ENCODE assay signal across 8 cellular contexts in the genomic region with DNA sequence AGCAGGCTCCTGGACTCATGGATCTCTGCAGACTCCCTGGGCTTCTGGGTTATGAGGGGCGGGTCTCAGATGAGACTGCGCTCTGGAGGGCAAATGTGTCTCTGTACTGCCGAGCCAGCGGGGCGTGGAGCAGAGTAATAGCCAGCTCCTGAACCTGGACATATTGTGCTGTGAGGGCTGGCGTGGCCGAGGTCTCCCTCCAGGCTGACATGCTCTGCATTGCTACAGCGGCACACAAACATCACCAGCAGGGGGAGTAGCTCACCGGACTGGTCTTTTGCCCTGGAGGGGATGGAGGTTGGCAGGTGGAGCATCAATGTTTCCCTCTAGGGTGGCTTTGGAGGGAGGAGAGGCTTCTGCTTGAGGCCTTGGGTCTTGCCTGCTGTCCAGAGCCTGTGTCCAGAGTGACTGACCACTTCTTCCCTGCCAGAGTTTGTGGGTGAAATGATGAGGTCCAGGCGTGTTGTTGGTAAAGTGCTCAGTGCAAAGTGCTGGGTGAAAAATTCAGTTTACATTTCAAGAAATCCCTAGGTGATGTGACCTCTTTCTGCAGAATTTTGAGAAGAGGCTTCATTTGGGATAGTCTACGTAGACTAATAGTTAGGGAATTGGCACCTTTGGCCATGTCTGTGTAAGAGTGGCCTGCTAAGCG. TPM values are rescaled to one million over a fixed set of nuclear protein-coding genes. Genes with fewer than 3 reads are reported as not detected.
DNase-seq lines count a peak whose midpoint lies in the region; ATAC-seq, FAIRE-seq and TF ChIP-seq lines count a peak whose summit lies in the region.

No MANE protein-coding gene starts in this region.

- intact Hi-C loops in Panc1 (cut with micrococcal nuclease; ENCODE audit: unreplicated experiment) = loop anchor here (10.0 kb wide), 1 partner anchor 631 kb away; no protein-coding TSS in a partner anchor

- H3K27ac ChIP-seq in Panc1 (ENCODE audit: low read length) (no peak overlapping the region), small intestine (ENCODE audit: low read depth in 1 of 2, low read length in 1 of 2) (no peak overlapping the region)

- no peak overlapping the region for H3K4me3 Mint-ChIP-seq in activated T-cell treated with anti-CD3 and anti-CD28 coated beads, Interleukin-2, amount 50 U/mL, for 4 hours

- in situ Hi-C loops in Panc1 (cut with HindIII; ENCODE audit: low pct_unique_long_range_greater_than_20kb, low sequenced_read_pairs) = no loop called here

- H3K4me1 ChIP-seq in Panc1 (ENCODE audit: control insufficient read depth, insufficient read depth, low read length) (no peaks in the 10 kb centered on the region), small intestine (ENCODE audit: control insufficient read depth in 2 of 2, insufficient read depth in 1 of 2, low read depth in 1 of 2, low read length in 1 of 2) (no peaks in the 10 kb centered on the region)

- BruUV-seq in Panc1 (replicated peaks; lab: Mats Ljungman, UMichigan) = no TSS peak

- POLR2A ChIA-PET in HEK293T (lab: Yijun Ruan, JAX) = interaction anchor here (0.6 to 1.5 kb wide), 4 partner anchors 9 to 413 kb away, joined by 3 to 4 read pairs (median 4); a partner anchor contains a TSS
- POLR2A ChIA-PET in Panc1 (lab: Charles Lee) = no interaction called here

- peak; percentile 62 for DNase-seq in COLO668 (lab: John Stamatoyannopoulos, UW; ENCODE audit: unreplicated experiment)
- DNase-seq in HEK293T (ENCODE audit: extremely low spot score) = peak; percentile 79
- no peak for DNase-seq in Panc1 (ENCODE audit: low read depth, low spot score)
- peak; percentile 54 for DNase-seq in activated T-cell treated with anti-CD3 and anti-CD28 coated beads, Interleukin-2, amount 50 U/mL, for 4 hours
- DNase-seq in glomerular visceral epithelial cell (ENCODE audit: extremely low spot score) = peak; percentile 55
- peak; percentile 73 for DNase-seq in small intestine
- DNase-seq in GF-D8 (lab: John Stamatoyannopoulos, UW) = no peak

- H3K9me3 Mint-ChIP-seq in activated T-cell treated with anti-CD3 and anti-CD28 coated beads, Interleukin-2, amount 50 U/mL, for 4 hours = no peaks in the 10 kb centered on the region

- no peaks in the 10 kb centered on the region for H3K27me3 ChIP-seq in Panc1 (ENCODE audit: control insufficient read depth, insufficient read depth, low read length)
- H3K27me3 ChIP-seq in small intestine (ENCODE audit: control insufficient read depth in 2 of 2, insufficient read depth in 2 of 2, low read length in 2 of 2) = no peaks in the 10 kb centered on the region

- H3K36me3 Mint-ChIP-seq in activated T-cell treated with anti-CD3 and anti-CD28 coated beads, Interleukin-2, amount 50 U/mL, for 4 hours (ENCODE audit: insufficient read depth) = no peaks in the 10 kb centered on the region

- no peaks in the 10 kb centered on the region for H3K4me1 Mint-ChIP-seq in activated T-cell treated with anti-CD3 and anti-CD28 coated beads, Interleukin-2, amount 50 U/mL, for 4 hours (ENCODE audit: low read depth)

- peaks cover 4% of the 10 kb centered on the region for H3K27me3 Mint-ChIP-seq in activated T-cell treated with anti-CD3 and anti-CD28 coated beads, Interleukin-2, amount 50 U/mL, for 4 hours (ENCODE audit: low read depth)

- H3K4me3 ChIP-seq in Panc1 (ENCODE audit: low read depth in 2 of 2, low read length in 2 of 2) (no peak overlapping the region), small intestine (ENCODE audit: low read depth in 1 of 2, low read length in 2 of 2) (no peak overlapping the region)

- CTCF ChIA-PET in HEK293T (lab: Yijun Ruan, JAX) (interaction anchor here (0.5 to 2.1 kb wide), 13 partner anchors 9 to 904 kb away, joined by 3 to 12 read pairs (median 4); no protein-coding TSS in a partner anchor), Panc1 (lab: Charles Lee) (interaction anchor here (0.6 kb wide), 1 partner anchor 89 kb away, joined by 5 read pairs; no protein-coding TSS in a partner anchor)

- WGBS in small intestine, 3 donors = 24 to 41% (median 36%) methylated on average over 12 of the region's 12 CpGs

- ATAC-seq in Panc1 (peak; percentile 77), GM21717 (IDR thresholded peaks at IDR 0.05; ENCODE audit: unreplicated experiment) (no peak)
- peak; percentile 73 to 82 for ATAC-seq in activated T-cell treated with anti-CD3 and anti-CD28 coated beads, Interleukin-2, amount 50 U/mL, for 4 hours

- H3K36me3 ChIP-seq in Panc1 (ENCODE audit: control insufficient read depth, insufficient read depth, low read length) (no peaks in the 10 kb centered on the region), small intestine (ENCODE audit: control insufficient read depth in 2 of 2, insufficient read depth in 2 of 2, low read length in 2 of 2) (no peaks in the 10 kb centered on the region)

- FAIRE-seq in small intestine (lab: Jason Lieb, UNC) = no peak

- no peaks in the 10 kb centered on the region for H3K9me3 ChIP-seq in Panc1 (ENCODE audit: control insufficient read depth, insufficient read depth, low read depth, low read length)
- no peaks in the 10 kb centered on the region for H3K9me3 ChIP-seq in small intestine (ENCODE audit: control insufficient read depth, low read depth)

- TF ChIP-seq CTCF in Panc1 (IDR thresholded peaks at IDR 0.05) = peak; percentile 80

TF ChIP-seq in HEK293T, 16 proteins besides CTCF, POLR2A, EP300 and RAD21:
- TF ChIP-seq L3MBTL2 (conservative IDR thresholded peaks at IDR 0.05) (no peak), TARDBP (IDR thresholded peaks at IDR 0.05) (no peak), ZNF384 (IDR thresholded peaks at IDR 0.05) (no peak), BHLHE40 (IDR thresholded peaks at IDR 0.05; ENCODE audit: borderline replicate concordance) (no peak), HDGF (IDR thresholded peaks at IDR 0.05; ENCODE audit: borderline replicate concordance) (no peak), CTBP1 (IDR thresholded peaks at IDR 0.05; ENCODE audit: borderline replicate concordance) (no peak), FOXM1 (IDR thresholded peaks at IDR 0.05; ENCODE audit: borderline replicate concordance) (no peak), SP1 (IDR thresholded peaks at IDR 0.05) (no peak), FOXK2 (IDR thresholded peaks at IDR 0.05) (no peak), NFRKB (IDR thresholded peaks at IDR 0.05) (no peak)

RNA-seq across cellular contexts. Expression of a gene that starts 10.9 kb away (rescaled TPM):
- total RNA-seq in Panc1 (2021; ENCODE audit: unreplicated experiment) = 1.2 TPM
- 3.3 TPM for polyA plus RNA-seq in Panc1 (2012; ENCODE audit: insufficient read length)
- 10 to 100 TPM in 1 of 3 donors, 1 to 10 TPM in 2; 5.9 to 16.7 (median 6.4) TPM for total RNA-seq in activated T-cell treated with anti-CD3 and anti-CD28 coated beads, Interleukin-2, amount 50 U/mL, for 4 hours
- polyA plus RNA-seq in small intestine = 10 to 100 TPM; 21.9 to 25.4 (median 25.3) TPM

Comparison
In these comparisons a context has a peak if more than half of its experiments do, and no peak if none do; other contexts are left out.
1. DNase-seq: peak in COLO668 (single experiment), HEK293T (single experiment), activated T-cell treated with anti-CD3 and anti-CD28 coated beads, Interleukin-2, amount 50 U/mL, for 4 hours (single experiment), glomerular visceral epithelial cell (single experiment) and small intestine (single experiment); none in Panc1 (single experiment) and GF-D8 (single experiment).